ENCODE assay signal across 8 cellular contexts in genomic region chr6:151808331-151809241, GRCh38. TPM values are rescaled to one million over a fixed set of nuclear protein-coding genes. Genes with fewer than 3 reads are reported as not detected.
DNase-seq lines count a peak whose midpoint lies in the region; ATAC-seq, FAIRE-seq and TF ChIP-seq lines count a peak whose summit lies in the region.
"Had no signal": no experiment of that assay in that cellular context is flagged by ENCODE, and none has a peak within 500 bp of the region (broad histone marks: within the 10 kb centered on the region; RNA-seq: fewer than 3 reads in every experiment).

No MANE protein-coding gene starts in this region.

- no peak for ATAC-seq in HG02623 (IDR thresholded peaks at IDR 0.05; ENCODE audit: unreplicated experiment)

- H2AFZ ChIP-seq in astrocyte (ENCODE audit: low read depth, low read length): peak overlapping the region; percentile 9

- H3K4me3 ChIP-seq in astrocyte (ENCODE audit: insufficient read depth, low read depth, low read length) (peak overlapping the region; percentile 7), stomach smooth muscle (ENCODE audit: low read length in 2 of 2) (peak overlapping the region; percentile 46 to 64)

- H3K4me1 ChIP-seq in astrocyte (ENCODE audit: insufficient read depth, low read length) (peaks cover 15% of the 10 kb centered on the region), stomach smooth muscle (ENCODE audit: control insufficient read depth, insufficient read depth, low read length) (peaks cover 8% of the 10 kb centered on the region)

- FAIRE-seq in astrocyte (lab: Jason Lieb, UNC): no peak

- DNase-seq in HEK293T (ENCODE audit: extremely low spot score) (peak; percentile 43), astrocyte (ENCODE audit: low read depth) (no peak), iPS-NIHi7 (ENCODE audit: extremely low spot score) (peak; percentile 28), superior temporal gyrus (ENCODE audit: extremely low spot score) (no peak), NCI-H128 (lab: John Stamatoyannopoulos, UW; ENCODE audit: unreplicated experiment) (no peak)

- H3K4me2 ChIP-seq in astrocyte (ENCODE audit: low read length): peak overlapping the region; percentile 79

- TF ChIP-seq CTCF in astrocyte (IDR thresholded peaks at IDR 0.05; ENCODE audit: insufficient read depth, low read depth, low read length): no peak

- CTCF ChIA-PET in HEK293T (lab: Yijun Ruan, JAX): interaction anchor here (0.6 kb wide), 1 partner anchor 316 kb away, joined by 4 read pairs; no protein-coding TSS in a partner anchor

- H3K27me3 ChIP-seq in astrocyte (ENCODE audit: insufficient read depth, low read length) (peaks cover 54% of the 10 kb centered on the region), stomach smooth muscle (ENCODE audit: control insufficient read depth in 1 of 2, insufficient read depth in 2 of 2, low read length in 2 of 2) (peaks cover 18 to 29% of the 10 kb centered on the region in 2 donors)

- peaks cover 52% of the 10 kb centered on the region for H3K27me3 Mint-ChIP-seq in astrocyte (ENCODE audit: low read depth, unreplicated experiment)

- peaks cover 3% of the 10 kb centered on the region for H3K9me3 Mint-ChIP-seq in astrocyte (ENCODE audit: unreplicated experiment)

- H3K4me3 Mint-ChIP-seq in astrocyte (ENCODE audit: unreplicated experiment): peak overlapping the region; percentile 79

- H3K36me3 Mint-ChIP-seq in astrocyte (ENCODE audit: low read depth, unreplicated experiment): peaks cover under 1% of the 10 kb centered on the region

- H3K79me2 ChIP-seq in astrocyte (ENCODE audit: insufficient read depth, low read length): no peaks in the 10 kb centered on the region

- H3K9me3 ChIP-seq in astrocyte (ENCODE audit: insufficient read depth, low read depth, low read length): no peaks in the 10 kb centered on the region
- H3K9me3 ChIP-seq in stomach smooth muscle (ENCODE audit: control insufficient read depth in 2 of 2, low read length in 2 of 2): no peaks in the 10 kb centered on the region

- no peaks in the 10 kb centered on the region for H4K20me1 ChIP-seq in astrocyte (ENCODE audit: insufficient read depth, low read length)

- H3K27ac Mint-ChIP-seq in astrocyte (ENCODE audit: unreplicated experiment): peak overlapping the region; percentile 51

- H3K9ac ChIP-seq in astrocyte (ENCODE audit: low read length) (no peak overlapping the region), stomach smooth muscle (ENCODE audit: low read length in 2 of 2) (peak overlapping the region in 1 of 2 donors; percentile 27)

- no peaks in the 10 kb centered on the region for H3K36me3 ChIP-seq in astrocyte (ENCODE audit: insufficient read depth, low read length)
- no peaks in the 10 kb centered on the region for H3K36me3 ChIP-seq in stomach smooth muscle (ENCODE audit: control insufficient read depth in 2 of 2, insufficient read depth in 2 of 2, low read length in 2 of 2)

- H3K27ac ChIP-seq in astrocyte (ENCODE audit: low read depth, low read length) (no peak overlapping the region), stomach smooth muscle (ENCODE audit: low read length) (no peak overlapping the region)
- H3K27ac ChIP-seq: VCaP had no signal

- POLR2A ChIA-PET in HEK293T (lab: Yijun Ruan, JAX): no interaction called here

- H3K4me1 Mint-ChIP-seq in astrocyte (ENCODE audit: low read depth, unreplicated experiment): peaks cover 4% of the 10 kb centered on the region

TF ChIP-seq in HEK293T, 16 proteins besides CTCF, POLR2A, EP300 and RAD21:
- TF ChIP-seq FOXK2 (IDR thresholded peaks at IDR 0.05): no peak
- no peak for TF ChIP-seq HDGF (IDR thresholded peaks at IDR 0.05; ENCODE audit: borderline replicate concordance)
- TF ChIP-seq TARDBP (IDR thresholded peaks at IDR 0.05): no peak
- TF ChIP-seq ELF4 (IDR thresholded peaks at IDR 0.05): no peak
- TF ChIP-seq BHLHE40 (IDR thresholded peaks at IDR 0.05; ENCODE audit: borderline replicate concordance): no peak
- no peak for TF ChIP-seq CTBP1 (IDR thresholded peaks at IDR 0.05; ENCODE audit: borderline replicate concordance)
- TF ChIP-seq ZNF384 (IDR thresholded peaks at IDR 0.05): no peak
- TF ChIP-seq LEF1 (IDR thresholded peaks at IDR 0.05; ENCODE audit: borderline replicate concordance): no peak
- no peak for TF ChIP-seq PKNOX1 (IDR thresholded peaks at IDR 0.05)
- no peak for TF ChIP-seq NFRKB (IDR thresholded peaks at IDR 0.05)
- TF ChIP-seq SP1 (IDR thresholded peaks at IDR 0.05): no peak

RNA-seq across cellular contexts. Expression of gene ESR1, which starts 1.1 kb away (rescaled TPM):
- 0.05 TPM in 2 replicates for total RNA-seq in astrocyte

Comparison
In these comparisons a context has a peak if more than half of its experiments do, and no peak if none do; other contexts are left out.
1. DNase-seq: peak in HEK293T (single experiment) and iPS-NIHi7 (single experiment); none in astrocyte (single experiment), superior temporal gyrus (single experiment) and NCI-H128 (single experiment).